9 cellular contexts compared by ENCODE assay signal in genomic region chr10:132337019-132337418, GRCh38. TPM values are rescaled to one million over a fixed set of nuclear protein-coding genes. Genes with fewer than 3 reads are reported as not detected.
DNase-seq lines count a peak whose midpoint lies in the region; ATAC-seq and TF ChIP-seq lines count a peak whose summit lies in the region.
"Had no signal": no experiment of that assay in that cellular context is flagged by ENCODE, and none has a peak within 500 bp of the region (broad histone marks: within the 10 kb centered on the region; RNA-seq: fewer than 3 reads in every experiment).

No MANE protein-coding gene starts in this region.

- H3K27me3 Mint-ChIP-seq in activated B cell treated with CpG ODN at 0.5 μM for 24 hours, result no peaks in the 10 kb centered on the region
- H3K27me3 Mint-ChIP-seq in stimulated activated memory B cell treated with anti-CD40 and anti-IgM and Interleukin-4, amounts not matched to agents 10 μg/mL and 1 μg/mL and 100 μg/mL, for 72 hours, result no peaks in the 10 kb centered on the region

- peaks cover 48% of the 10 kb centered on the region for H3K4me1 Mint-ChIP-seq in activated B cell treated with CpG ODN at 0.5 μM for 24 hours
- H3K4me1 Mint-ChIP-seq in stimulated activated memory B cell treated with anti-CD40 and anti-IgM and Interleukin-4, amounts not matched to agents 10 μg/mL and 1 μg/mL and 100 μg/mL, for 72 hours, result peaks cover 29% of the 10 kb centered on the region

- no peaks in the 10 kb centered on the region for H3K9me3 Mint-ChIP-seq in activated B cell treated with CpG ODN at 0.5 μM for 24 hours
- H3K9me3 Mint-ChIP-seq in stimulated activated memory B cell treated with anti-CD40 and anti-IgM and Interleukin-4, amounts not matched to agents 10 μg/mL and 1 μg/mL and 100 μg/mL, for 72 hours, result peaks cover 3% of the 10 kb centered on the region

- no peak for TF ChIP-seq CTCF in activated B cell treated with CpG ODN at 0.5 μM for 24 hours (IDR thresholded peaks at IDR 0.05)
- no peak for TF ChIP-seq CTCF in right atrium auricular region (IDR thresholded peaks at IDR 0.05)
- no peak for TF ChIP-seq CTCF in WERI-Rb-1 (IDR thresholded peaks at IDR 0.05; ENCODE audit: low read depth, low read length)

- CTCF ChIA-PET in activated B cell treated with CpG ODN at 0.5 μM for 24 hours (lab: Charles Lee), result no interaction called here

- peak overlapping the region; percentile 78 for H3K4me3 Mint-ChIP-seq in activated B cell treated with CpG ODN at 0.5 μM for 24 hours
- peak overlapping the region; percentile 78 for H3K4me3 Mint-ChIP-seq in stimulated activated memory B cell treated with anti-CD40 and anti-IgM and Interleukin-4, amounts not matched to agents 10 μg/mL and 1 μg/mL and 100 μg/mL, for 72 hours

- H3K4me3 ChIP-seq in right atrium auricular region (peak overlapping the region; percentile 34 to 43), WERI-Rb-1 (ENCODE audit: low read depth, low read length) (no peak overlapping the region)

- H3K27ac ChIP-seq in right atrium auricular region (peak overlapping the region; percentile 61 to 73), WERI-Rb-1 (no peak overlapping the region)
- H3K27ac ChIP-seq: 22Rv1 had no signal

- peaks cover 0 to 24% of the 10 kb centered on the region in 2 donors for H3K4me1 ChIP-seq in right atrium auricular region

- H3K27ac Mint-ChIP-seq in activated B cell treated with CpG ODN at 0.5 μM for 24 hours, result peak overlapping the region; percentile 71
- H3K27ac Mint-ChIP-seq in stimulated activated memory B cell treated with anti-CD40 and anti-IgM and Interleukin-4, amounts not matched to agents 10 μg/mL and 1 μg/mL and 100 μg/mL, for 72 hours, result peak overlapping the region; percentile 87

- ATAC-seq in activated B cell treated with CpG ODN at 0.5 μM for 24 hours (ENCODE audit: low read depth) (no peak), HG02973 (IDR thresholded peaks at IDR 0.05; ENCODE audit: unreplicated experiment) (no peak)
- ATAC-seq in stimulated activated memory B cell treated with anti-CD40 and anti-IgM and Interleukin-4, amounts not matched to agents 10 μg/mL and 1 μg/mL and 100 μg/mL, for 72 hours, result no peak

- H3K36me3 Mint-ChIP-seq in activated B cell treated with CpG ODN at 0.5 μM for 24 hours (ENCODE audit: low read depth), result peaks cover 32% of the 10 kb centered on the region
- peaks cover 29% of the 10 kb centered on the region for H3K36me3 Mint-ChIP-seq in stimulated activated memory B cell treated with anti-CD40 and anti-IgM and Interleukin-4, amounts not matched to agents 10 μg/mL and 1 μg/mL and 100 μg/mL, for 72 hours

- no peaks in the 10 kb centered on the region for H3K27me3 ChIP-seq in right atrium auricular region
- no peaks in the 10 kb centered on the region for H3K27me3 ChIP-seq in WERI-Rb-1 (ENCODE audit: insufficient read depth, low read depth, severe bottlenecking)

- no peaks in the 10 kb centered on the region for H3K9me3 ChIP-seq in right atrium auricular region
- no peaks in the 10 kb centered on the region for H3K9me3 ChIP-seq in WERI-Rb-1 (ENCODE audit: severe bottlenecking)

- intact Hi-C loops in activated B cell treated with CpG ODN at 0.5 μM for 24 hours (cut with micrococcal nuclease), result loop anchor here (10.0 kb wide), 1 partner anchor 1038 kb away; the partner anchor contains the start of genes ECHS1 and PAOX

- POLR2A ChIA-PET in activated B cell treated with CpG ODN at 0.5 μM for 24 hours (lab: Charles Lee), result interaction anchor here (1.4 kb wide), 1 partner anchor 29 kb away, joined by 4 read pairs; the partner anchor contains the start of gene STK32C

- H3K36me3 ChIP-seq in right atrium auricular region (no peaks in the 10 kb centered on the region), WERI-Rb-1 (no peaks in the 10 kb centered on the region)

- DNase-seq in DMS153 treated with DMSO at 0.1 percent for 48 hours (lab: John Stamatoyannopoulos, UW; ENCODE audit: unreplicated experiment) (peak; percentile 30), DMS153 (lab: John Stamatoyannopoulos, UW) (no peak), activated B cell treated with CpG ODN at 0.5 μM for 24 hours (no peak), right atrium auricular region (ENCODE audit: low spot score) (no peak), WERI-Rb-1 (no peak)
- DNase-seq in stimulated activated CD4-positive, alpha-beta T cell treated with anti-CD3 and anti-CD28 coated beads, Interleukin-4, amount 100 ng/mL, for 1 hour, result no peak

RNA-seq across cellular contexts. Expression of gene LRRC27, which starts 5.0 kb away (rescaled TPM):
- total RNA-seq in activated B cell treated with CpG ODN at 0.5 μM for 24 hours (9.1 and 15.2 TPM in 2 replicates), right atrium auricular region (1 to 10 TPM; 2.6 to 4.6 TPM)

RNA-seq across cellular contexts. Expression of gene STK32C, which starts 29.3 kb away (rescaled TPM):
- total RNA-seq in activated B cell treated with CpG ODN at 0.5 μM for 24 hours (11.0 and 13.8 TPM in 2 replicates), right atrium auricular region (1 to 10 TPM; 2.6 to 3.7 TPM)

RNA-seq across cellular contexts. Expression of gene PWWP2B, which starts 60.0 kb away (rescaled TPM):
- total RNA-seq in activated B cell treated with CpG ODN at 0.5 μM for 24 hours (12.8 and 13.4 TPM in 2 replicates), right atrium auricular region (1 to 10 TPM; 7.7 to 8.1 TPM)
